In the genomic region with DNA sequence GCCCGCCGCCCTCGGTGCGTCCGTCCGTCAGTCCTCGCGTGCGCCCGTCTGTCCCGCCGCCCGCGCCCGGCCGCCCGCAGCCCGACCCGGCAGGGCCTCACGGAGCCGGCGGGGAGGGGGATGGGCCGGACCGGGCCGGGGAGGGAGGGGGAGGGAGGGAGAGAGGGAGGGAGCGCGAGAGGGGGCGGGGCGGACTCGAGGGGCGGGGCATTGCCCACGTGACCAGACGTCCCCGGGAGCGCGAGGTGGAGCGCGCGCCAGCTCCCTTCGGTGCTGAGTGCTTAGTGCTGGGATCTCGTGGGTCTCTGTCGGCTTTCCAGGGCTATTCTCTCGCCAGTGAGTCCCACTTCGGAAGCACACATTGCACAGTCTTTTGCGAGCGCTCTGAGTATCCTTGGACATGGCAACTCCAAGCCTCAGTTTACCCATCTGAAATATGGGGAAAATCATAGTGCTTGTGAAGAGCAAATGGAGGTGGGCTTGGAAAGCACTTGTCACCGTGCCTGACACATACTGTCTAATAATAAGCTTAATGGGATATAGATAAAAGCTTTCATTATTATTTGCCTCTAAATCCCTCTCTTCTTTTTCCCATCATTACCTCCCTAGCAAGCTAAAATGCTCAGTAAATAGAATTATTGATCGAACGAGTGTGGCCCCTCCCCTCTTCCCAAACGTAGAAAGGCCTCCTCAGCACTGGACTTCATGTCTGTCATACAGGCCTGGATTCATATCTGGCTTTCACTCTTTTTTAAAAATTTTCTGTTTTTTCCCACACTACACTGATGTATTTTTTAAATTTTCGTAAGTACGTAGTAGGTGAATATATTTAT, we compare ENCODE assay signal across 7 cellular contexts. TPM values are rescaled to one million over a fixed set of nuclear protein-coding genes. Genes with fewer than 3 reads are reported as not detected.
DNase-seq lines count a peak whose midpoint lies in the region; ATAC-seq, FAIRE-seq and TF ChIP-seq lines count a peak whose summit lies in the region.

Gene NCOA6, minus strand, starts transcription at position 122 of the 833 bp plus-strand sequence. CDS start 43,296 bp downstream, outside the sequence.

- no peak for FAIRE-seq in small intestine (lab: Jason Lieb, UNC)

- H3K27me3 ChIP-seq in WERI-Rb-1 (ENCODE audit: insufficient read depth, low read depth, severe bottlenecking) (no peaks in the 10 kb centered on the region), breast epithelium (no peaks in the 10 kb centered on the region), small intestine (ENCODE audit: control insufficient read depth in 2 of 2, insufficient read depth in 2 of 2, low read length in 2 of 2) (no peaks in the 10 kb centered on the region)

- ATAC-seq in GM18520 (IDR thresholded peaks at IDR 0.05; ENCODE audit: unreplicated experiment): peak; percentile 41
- ATAC-seq in HG03066 (IDR thresholded peaks at IDR 0.05; ENCODE audit: low read depth, unreplicated experiment): peak; percentile 43

- H3K27ac ChIP-seq in WERI-Rb-1 (peak within 1 kb of the TSS; percentile 84), breast epithelium (peak within 1 kb of the TSS; percentile 92 to 98), small intestine (ENCODE audit: low read depth in 1 of 2, low read length in 1 of 2) (peak within 1 kb of the TSS; percentile 87 to 90)

- no peaks in the 10 kb centered on the region; the same call in none of the 2 replicates for H3K36me3 ChIP-seq in WERI-Rb-1
- H3K36me3 ChIP-seq in breast epithelium: no peaks in the 10 kb centered on the region
- no peaks in the 10 kb centered on the region for H3K36me3 ChIP-seq in small intestine (ENCODE audit: control insufficient read depth in 2 of 2, insufficient read depth in 2 of 2, low read length in 2 of 2)

- 8 to 13% (median 8%) methylated on average over 21 to 52 of the region's 52 CpGs for WGBS in small intestine, 3 donors

- DNase-seq in NCI-H2171 (lab: John Stamatoyannopoulos, UW): peak; percentile 83
- peak; percentile 85 for DNase-seq in WERI-Rb-1
- peak; percentile 74 to 90 for DNase-seq in breast epithelium (ENCODE audit: low spot score in 2 of 2)
- DNase-seq in iPS-NIHi11 (ENCODE audit: low spot score): peak; percentile 84
- peak; percentile 83 for DNase-seq in small intestine

- TF ChIP-seq CTCF in WERI-Rb-1 (IDR thresholded peaks at IDR 0.05; ENCODE audit: low read depth, low read length) (no peak), breast epithelium (IDR thresholded peaks at IDR 0.05) (no peak)

- H3K9me3 ChIP-seq in WERI-Rb-1 (ENCODE audit: severe bottlenecking) (no peaks in the 10 kb centered on the region), breast epithelium (no peaks in the 10 kb centered on the region), small intestine (ENCODE audit: control insufficient read depth, low read depth) (no peaks in the 10 kb centered on the region)

- no peak for TF ChIP-seq POLR2A in breast epithelium (IDR thresholded peaks at IDR 0.05)

- no peaks in the 10 kb centered on the region for H3K4me1 ChIP-seq in breast epithelium
- H3K4me1 ChIP-seq in small intestine (ENCODE audit: control insufficient read depth in 2 of 2, insufficient read depth in 1 of 2, low read depth in 1 of 2, low read length in 1 of 2): peaks cover 3 to 7% of the 10 kb centered on the region in 2 donors

- intact Hi-C loops in breast epithelium (cut with DNase I; ENCODE audit: low total_unique reads): no loop called here

- peak within 1 kb of the TSS; percentile 96 for H3K4me3 ChIP-seq in WERI-Rb-1 (ENCODE audit: low read depth, low read length)
- H3K4me3 ChIP-seq in breast epithelium: peak within 1 kb of the TSS; percentile 78 to 90 (median 89)
- H3K4me3 ChIP-seq in small intestine (ENCODE audit: low read depth in 1 of 2, low read length in 2 of 2): peak within 1 kb of the TSS; percentile 87 to 94

RNA-seq across cellular contexts. Expression of gene NCOA6, which starts in this region (rescaled TPM):
- 10 to 100 TPM; 20.0 to 20.6 (median 20.3) TPM for total RNA-seq in breast epithelium
- polyA plus RNA-seq in small intestine: 10 to 100 TPM; 19.3 to 46.5 (median 33.8) TPM

Comparison
In these comparisons a context has a peak if more than half of its experiments do, and no peak if none do; other contexts are left out.
1. Peak in every context shown above with its lines: DNase-seq, ATAC-seq, H3K4me3 ChIP-seq and H3K27ac ChIP-seq.